ENCODE assay signal across 9 cellular contexts in the genomic region with DNA sequence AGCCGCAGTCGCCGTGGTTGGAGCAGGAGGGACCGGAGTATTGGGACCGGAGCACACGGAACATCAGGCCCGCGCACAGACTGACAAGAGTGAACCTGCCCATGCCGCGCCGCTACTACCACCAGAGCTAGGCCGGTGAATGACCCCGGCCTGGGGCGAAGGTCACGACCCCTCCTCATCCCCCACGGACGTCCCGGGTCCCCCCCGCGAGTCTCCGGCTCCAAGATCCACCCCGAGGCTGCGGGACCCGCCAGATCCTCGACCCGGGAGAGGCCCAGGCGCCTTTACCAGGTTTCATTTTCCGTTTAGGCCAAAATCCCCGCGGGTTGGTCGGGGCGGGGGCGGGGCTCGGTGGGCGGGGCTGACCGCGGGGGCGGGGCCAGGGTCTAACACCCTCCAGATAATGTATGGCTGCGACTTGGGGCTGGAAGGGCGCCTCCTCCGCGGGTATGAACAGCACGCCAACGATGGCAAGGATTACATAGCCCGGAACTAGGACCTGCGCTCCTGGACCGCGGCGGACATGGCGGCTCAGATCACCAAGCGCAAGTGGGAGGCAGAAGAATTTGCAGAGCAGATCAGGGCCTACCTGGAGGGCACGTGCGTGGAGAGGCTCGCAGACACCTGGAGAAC. TPM values are rescaled to one million over a fixed set of nuclear protein-coding genes. Genes with fewer than 3 reads are reported as not detected.
DNase-seq lines count a peak whose midpoint lies in the region; ATAC-seq and TF ChIP-seq lines count a peak whose summit lies in the region.
"Had no signal": no experiment of that assay in that cellular context is flagged by ENCODE, and none has a peak within 500 bp of the region (broad histone marks: within the 10 kb centered on the region; RNA-seq: fewer than 3 reads in every experiment).

No MANE protein-coding gene starts in this region.

- H3K27me3 Mint-ChIP-seq in CD4-positive, alpha-beta T cell: no peaks in the 10 kb centered on the region
- H3K27me3 Mint-ChIP-seq in GM23338 (ENCODE audit: insufficient read depth, low read depth, poor library complexity) (peaks cover 22% of the 10 kb centered on the region), natural killer cell (ENCODE audit: low read depth in 2 of 2) (no peaks in the 10 kb centered on the region)

- POLR2A ChIA-PET in CD4-positive, alpha-beta T cell (lab: Charles Lee): interaction anchor here (0.6 to 2.8 kb wide), 10 partner anchors 15 to 286 kb away, joined by 3 to 22 read pairs (median 4); a partner anchor contains a TSS

- H3K9me3 ChIP-seq in CD4-positive, alpha-beta T cell (ENCODE audit: control insufficient read depth, low read length): no peaks in the 10 kb centered on the region
- H3K9me3 ChIP-seq in stomach smooth muscle (ENCODE audit: control insufficient read depth in 2 of 2, low read length in 2 of 2): no peaks in the 10 kb centered on the region

- peak overlapping the region; percentile 98 for H3K4me3 Mint-ChIP-seq in CD4-positive, alpha-beta T cell
- H3K4me3 Mint-ChIP-seq in GM23338 (peak overlapping the region; percentile 84), natural killer cell (peak overlapping the region; percentile 88)

- no peaks in the 10 kb centered on the region for H4K20me1 ChIP-seq in GM23338 (replicated peaks; ENCODE audit: insufficient read depth)

- peak; percentile 59 to 89 (median 81) for DNase-seq in CD4-positive, alpha-beta T cell
- DNase-seq in GM23338 (ENCODE audit: low spot score) (peak; percentile 86), NCI-H460 (ENCODE audit: extremely low read depth, low read depth) (peak; percentile 48), activated T-cell treated with anti-CD3 and anti-CD28 coated beads for 24 hours (ENCODE audit: low read depth) (peak; percentile 76), erythroblast (lab: John Stamatoyannopoulos, UW) (peak; percentile 60 to 74), natural killer cell (peak; percentile 76)

- no peaks in the 10 kb centered on the region for H3K9me3 Mint-ChIP-seq in CD4-positive, alpha-beta T cell
- peaks cover 3% of the 10 kb centered on the region; the same call in 2 of the 3 replicates for H3K9me3 Mint-ChIP-seq in GM23338
- H3K9me3 Mint-ChIP-seq in natural killer cell: no peaks in the 10 kb centered on the region

- H2AFZ ChIP-seq in GM23338: peak overlapping the region; percentile 100

- no peaks in the 10 kb centered on the region; the same call in 1 of the 2 replicates for H3K4me1 ChIP-seq in GM23338 (ENCODE audit: insufficient read depth)
- H3K4me1 ChIP-seq in stomach smooth muscle (ENCODE audit: control insufficient read depth, insufficient read depth, low read length): peaks cover 18% of the 10 kb centered on the region

- H3K4me2 ChIP-seq in GM23338: peak overlapping the region; percentile 88

- peaks cover 26% of the 10 kb centered on the region for H3K4me1 Mint-ChIP-seq in CD4-positive, alpha-beta T cell (ENCODE audit: low read depth)
- peaks cover 15% of the 10 kb centered on the region for H3K4me1 Mint-ChIP-seq in GM23338
- H3K4me1 Mint-ChIP-seq in natural killer cell: peaks cover 6 to 28% of the 10 kb centered on the region in 2 donors

- no peak for TF ChIP-seq CTCF in CD4-positive, alpha-beta T cell (IDR thresholded peaks at IDR 0.05)
- TF ChIP-seq CTCF in GM23338 (conservative IDR thresholded peaks at IDR 0.05; ENCODE audit: low read depth in 2 of 2): no peak
- no peak for TF ChIP-seq CTCF in natural killer cell (IDR thresholded peaks at IDR 0.05)

- H3F3A ChIP-seq in GM23338 (replicated peaks; ENCODE audit: low read depth): no peaks in the 10 kb centered on the region

- peak; percentile 62 for TF ChIP-seq POLR2A in erythroblast (IDR thresholded peaks at IDR 0.05; ENCODE audit: low read length)

- H3K79me2 ChIP-seq in GM23338 (replicated peaks; ENCODE audit: insufficient read depth): no peaks in the 10 kb centered on the region

- H3K4me3 ChIP-seq in GM23338 (peak overlapping the region; percentile 76), stomach smooth muscle (ENCODE audit: low read length in 2 of 2) (peak overlapping the region; percentile 79 to 80)

- peak overlapping the region; percentile 92 for H3K27ac Mint-ChIP-seq in CD4-positive, alpha-beta T cell
- H3K27ac Mint-ChIP-seq in GM23338 (no peak overlapping the region), natural killer cell (peak overlapping the region; percentile 90 to 91)

- H3K9ac ChIP-seq in stomach smooth muscle (ENCODE audit: low read length in 2 of 2): peak overlapping the region; percentile 88 to 90

- H3K27me3 ChIP-seq in CD4-positive, alpha-beta T cell (ENCODE audit: control insufficient read depth, insufficient read depth, low read length): no peaks in the 10 kb centered on the region
- peaks cover 19% of the 10 kb centered on the region for H3K27me3 ChIP-seq in GM23338 (ENCODE audit: insufficient read depth)
- no peaks in the 10 kb centered on the region for H3K27me3 ChIP-seq in stomach smooth muscle (ENCODE audit: control insufficient read depth in 1 of 2, insufficient read depth in 2 of 2, low read length in 2 of 2)

- peak; percentile 93 for ATAC-seq in CD4-positive, alpha-beta T cell (ENCODE audit: poor library complexity)
- peak; percentile 87 for ATAC-seq in GM23338
- peak; percentile 86 to 95 (median 88) for ATAC-seq in natural killer cell
- ATAC-seq in HG02610 (IDR thresholded peaks at IDR 0.05; ENCODE audit: unreplicated experiment): no peak
- ATAC-seq: HCT116 had no signal

- CTCF ChIA-PET in CD4-positive, alpha-beta T cell (lab: Charles Lee): no interaction called here

- intact Hi-C loops in CD4-positive, alpha-beta T cell (cut with DNase I, micrococcal nuclease): loop anchor here (1.0 to 10.0 kb wide), 5 partner anchors 15 to 288 kb away; a partner anchor contains a TSS
- intact Hi-C loops in natural killer cell (cut with micrococcal nuclease): loop anchor here (1.0 to 5.0 kb wide), 4 partner anchors 15 to 50 kb away; a partner anchor contains a TSS

- H3K36me3 ChIP-seq in GM23338 (ENCODE audit: insufficient read depth) (no peaks in the 10 kb centered on the region), stomach smooth muscle (ENCODE audit: control insufficient read depth in 2 of 2, insufficient read depth in 2 of 2, low read length in 2 of 2) (no peaks in the 10 kb centered on the region)

- H3K27ac ChIP-seq in CD4-positive, alpha-beta T cell (ENCODE audit: low read depth, low read length): peak overlapping the region; percentile 93
- H3K27ac ChIP-seq in GM23338 (ENCODE audit: low read depth) (no peak overlapping the region), stomach smooth muscle (ENCODE audit: low read length) (peak overlapping the region; percentile 67)

- no peaks in the 10 kb centered on the region for H3K9me2 ChIP-seq in GM23338 (ENCODE audit: insufficient read depth)

- H3K36me3 Mint-ChIP-seq in CD4-positive, alpha-beta T cell (ENCODE audit: low read depth): peaks cover 10% of the 10 kb centered on the region
- H3K36me3 Mint-ChIP-seq in GM23338 (ENCODE audit: low read depth) (peaks cover 31% of the 10 kb centered on the region), natural killer cell (no peaks in the 10 kb centered on the region)

TF ChIP-seq in GM23338, 12 proteins besides CTCF, POLR2A, EP300 and RAD21:
- TF ChIP-seq POLR2AphosphoS5 (IDR thresholded peaks at IDR 0.05; ENCODE audit: low read depth) (peak; percentile 43), CREB1 (CRISPR knock-in tag; IDR thresholded peaks at IDR 0.05; ENCODE audit: low read depth) (no peak)
TF ChIP-seq in GM23338: peak in this region for 1.

RNA-seq across cellular contexts. Expression of a gene that starts 15.4 kb away (rescaled TPM):
- total RNA-seq in CD4-positive, alpha-beta T cell: 1,000 to 10,000 TPM; 1,767 to 1,801 TPM
- total RNA-seq in GM23338 (2014; rRNA removed; shearing (Covaris generic)): 173 and 203 TPM in 2 replicates
- 170 and 180 TPM in 2 replicates for polyA plus RNA-seq in GM23338 (2016; fragmentation: Nextera tagmentation; extraction: Ambion mirVana)
- 605 and 660 TPM in 2 replicates for total RNA-seq in NCI-H460 (2014; rRNA removed; shearing (Covaris generic))
- 738 and 770 TPM in 2 replicates for polyA plus RNA-seq in NCI-H460 (2014; cell fraction: nucleus; rRNA removed)
- 1,000 to 10,000 TPM; 2,088 to 2,855 (median 2,731) TPM for total RNA-seq in natural killer cell
